ENCODE assay signal across 17 cellular contexts in genomic region chr20:62887860-62888239, GRCh38. TPM values are rescaled to one million over a fixed set of nuclear protein-coding genes. Genes with fewer than 3 reads are reported as not detected.
DNase-seq lines count a peak whose midpoint lies in the region; ATAC-seq and TF ChIP-seq lines count a peak whose summit lies in the region.
"Had no signal": no experiment of that assay in that cellular context is flagged by ENCODE, and none has a peak within 500 bp of the region (broad histone marks: within the 10 kb centered on the region; RNA-seq: fewer than 3 reads in every experiment).

No MANE protein-coding gene starts in this region.

- H4K20me1 ChIP-seq in mammary epithelial cell (ENCODE audit: insufficient read depth, low read length) (no peaks in the 10 kb centered on the region), smooth muscle cell (ENCODE audit: low read depth) (peaks cover 13% of the 10 kb centered on the region)

- no peak for TF ChIP-seq CTCF in mammary epithelial cell (conservative IDR thresholded peaks at IDR 0.05 in 1 of 2, IDR thresholded peaks at IDR 0.05 in 1 of 2; ENCODE audit: extremely low read depth in 1 of 2, insufficient read depth in 1 of 2, low read depth in 1 of 2, low read length in 2 of 2)
- no peak for TF ChIP-seq CTCF in breast epithelium (IDR thresholded peaks at IDR 0.05)
- TF ChIP-seq CTCF in Panc1 (IDR thresholded peaks at IDR 0.05) = no peak
- TF ChIP-seq CTCF in esophagus muscularis mucosa (IDR thresholded peaks at IDR 0.05) = no peak
- no peak for TF ChIP-seq CTCF in smooth muscle cell (IDR thresholded peaks at IDR 0.05; ENCODE audit: borderline replicate concordance, insufficient read depth, poor library complexity, severe bottlenecking)

- ATAC-seq in Panc1 = peak; percentile 28; the same call in 1 of the 2 replicates

- H3K4me1 ChIP-seq in mammary epithelial cell (ENCODE audit: insufficient read depth, low read length) (no peaks in the 10 kb centered on the region), breast epithelium (no peaks in the 10 kb centered on the region), Panc1 (ENCODE audit: control insufficient read depth, insufficient read depth, low read length) (peaks cover 7% of the 10 kb centered on the region), esophagus muscularis mucosa (peaks cover 3 to 14% (median 14%) of the 10 kb centered on the region in 4 donors), smooth muscle cell (ENCODE audit: low read depth) (no peaks in the 10 kb centered on the region)
- peaks cover 27% of the 10 kb centered on the region for H3K4me1 ChIP-seq in CD4-positive, alpha-beta memory T cell (ENCODE audit: insufficient read depth, low read length)
- H3K4me1 ChIP-seq: Caco-2, HAP-1 had no signal

- peak overlapping the region in 2 of 7 donors; percentile 9 to 15 for H3K27ac Mint-ChIP-seq in CD4-positive, alpha-beta memory T cell

- TF ChIP-seq EP300 in esophagus muscularis mucosa (IDR thresholded peaks at IDR 0.05) = no peak

- H2AFZ ChIP-seq in mammary epithelial cell (ENCODE audit: low read depth, low read length) = no peak overlapping the region
- H2AFZ ChIP-seq in smooth muscle cell (ENCODE audit: low read depth) = no peak overlapping the region

- H3F3A ChIP-seq in smooth muscle cell (ENCODE audit: low read depth) = peaks cover 9% of the 10 kb centered on the region

- H3K4me3 Mint-ChIP-seq in CD4-positive, alpha-beta memory T cell = no peak overlapping the region
- H3K4me3 Mint-ChIP-seq: activated T-helper 17 cell treated with anti-CD3 and anti-CD28 coated beads, Interleukin-2, amount 50 U/mL, for 72 hours had no signal

- H3K4me2 ChIP-seq in mammary epithelial cell (ENCODE audit: insufficient read depth, low read depth, low read length) = no peak overlapping the region
- peak overlapping the region; percentile 60 for H3K4me2 ChIP-seq in smooth muscle cell

- H3K4me3 ChIP-seq in mammary epithelial cell (replicated peaks in 1 of 3; ENCODE audit: insufficient read depth in 1 of 3, low read depth in 2 of 3, low read length in 3 of 3) (no peak overlapping the region), breast epithelium (no peak overlapping the region), Panc1 (ENCODE audit: low read depth in 2 of 2, low read length in 2 of 2) (no peak overlapping the region), esophagus muscularis mucosa (no peak overlapping the region), smooth muscle cell (no peak overlapping the region)
- H3K4me3 ChIP-seq in CD4-positive, alpha-beta memory T cell (ENCODE audit: low read length in 2 of 2) = no peak overlapping the region
- H3K4me3 ChIP-seq: dorsolateral prefrontal cortex, esophagus squamous epithelium, HAP-1, SJCRH30 had no signal

- H3K9ac ChIP-seq in mammary epithelial cell (ENCODE audit: insufficient read depth, low read length) (no peak overlapping the region), smooth muscle cell (ENCODE audit: low read depth) (peak overlapping the region; percentile 6)

- H3K4me1 Mint-ChIP-seq in CD4-positive, alpha-beta memory T cell = peaks cover 6 to 33% (median 14%) of the 10 kb centered on the region in 4 donors

- H3K27me3 ChIP-seq in mammary epithelial cell (ENCODE audit: insufficient read depth, low read length) (no peaks in the 10 kb centered on the region), breast epithelium (no peaks in the 10 kb centered on the region), Panc1 (ENCODE audit: control insufficient read depth, insufficient read depth, low read length) (no peaks in the 10 kb centered on the region), esophagus muscularis mucosa (no peaks in the 10 kb centered on the region), smooth muscle cell (ENCODE audit: low read depth) (no peaks in the 10 kb centered on the region)
- no peaks in the 10 kb centered on the region for H3K27me3 ChIP-seq in CD4-positive, alpha-beta memory T cell (ENCODE audit: insufficient read depth, low read length)
- H3K27me3 ChIP-seq: dorsolateral prefrontal cortex, esophagus squamous epithelium, SJCRH30 had no signal

- no peaks in the 10 kb centered on the region for H3K9me3 Mint-ChIP-seq in CD4-positive, alpha-beta memory T cell
- H3K9me3 Mint-ChIP-seq: activated T-helper 17 cell treated with anti-CD3 and anti-CD28 coated beads, Interleukin-2, amount 50 U/mL, for 72 hours had no signal

- intact Hi-C loops in mammary epithelial cell (cut with micrococcal nuclease) (no loop called here), breast epithelium (cut with DNase I; ENCODE audit: low total_unique reads) (no loop called here), Panc1 (cut with micrococcal nuclease; ENCODE audit: unreplicated experiment) (no loop called here), esophagus muscularis mucosa (cut with DNase I) (no loop called here)
- intact Hi-C loops in CD4-positive, alpha-beta memory T cell (cut with micrococcal nuclease) = no loop called here

- H3K79me2 ChIP-seq in mammary epithelial cell (ENCODE audit: insufficient read depth, low read length) (no peaks in the 10 kb centered on the region), smooth muscle cell (ENCODE audit: low read depth) (peaks cover 9% of the 10 kb centered on the region)

- 74% methylated on average over 7 of the region's 7 CpGs for WGBS in mammary epithelial cell (ENCODE audit: low coverage, missing lambda C conversion rate)
- WGBS in esophagus muscularis mucosa = 86% methylated on average over 4 of the region's 7 CpGs
- WGBS in smooth muscle cell (ENCODE audit: low lambda C conversion rate) = 81% methylated on average over 7 of the region's 7 CpGs

- peaks cover 49% of the 10 kb centered on the region for H3K36me3 ChIP-seq in mammary epithelial cell (ENCODE audit: insufficient read depth, low read length)
- H3K36me3 ChIP-seq in breast epithelium = no peaks in the 10 kb centered on the region
- peaks cover 15% of the 10 kb centered on the region for H3K36me3 ChIP-seq in Panc1 (ENCODE audit: control insufficient read depth, insufficient read depth, low read length)
- peaks cover 47 to 70% (median 64%) of the 10 kb centered on the region in 4 donors for H3K36me3 ChIP-seq in esophagus muscularis mucosa
- H3K36me3 ChIP-seq in smooth muscle cell (ENCODE audit: low read depth) = peaks cover 6% of the 10 kb centered on the region
- H3K36me3 ChIP-seq in CD4-positive, alpha-beta memory T cell (ENCODE audit: insufficient read depth, low read length) = peaks cover 62% of the 10 kb centered on the region

- POLR2A ChIA-PET in Panc1 (lab: Charles Lee) = no interaction called here
- POLR2A ChIA-PET in CD4-positive, alpha-beta memory T cell (lab: Charles Lee; ENCODE audit: partially characterized antibody) = no interaction called here

- dilution Hi-C loops in mammary epithelial cell (cut with HindIII; ENCODE audit: low sequenced_read_pairs) = no loop called here

- in situ Hi-C loops in mammary epithelial cell (cut with MboI; ENCODE audit: low sequenced_read_pairs in 2 of 2) = loop anchor here in 1 of 2 donors (25.0 kb wide), 1 partner anchor 124 kb away; the partner anchor contains the start of gene BHLHE23
- in situ Hi-C loops in Panc1 (cut with HindIII; ENCODE audit: low pct_unique_long_range_greater_than_20kb, low sequenced_read_pairs) = no loop called here

- H3K27me3 Mint-ChIP-seq in CD4-positive, alpha-beta memory T cell = no peaks in the 10 kb centered on the region
- H3K27me3 Mint-ChIP-seq: activated T-helper 17 cell treated with anti-CD3 and anti-CD28 coated beads, Interleukin-2, amount 50 U/mL, for 72 hours had no signal

- peaks cover 33 to 63% of the 10 kb centered on the region in 2 donors for H3K36me3 Mint-ChIP-seq in CD4-positive, alpha-beta memory T cell

- TF ChIP-seq POLR2A in breast epithelium (IDR thresholded peaks at IDR 0.05) (no peak), esophagus muscularis mucosa (IDR thresholded peaks at IDR 0.05; ENCODE audit: low read depth) (no peak)

- H3K9me3 ChIP-seq in mammary epithelial cell (replicated peaks; ENCODE audit: insufficient read depth, low read length) (no peaks in the 10 kb centered on the region), breast epithelium (no peaks in the 10 kb centered on the region), Panc1 (ENCODE audit: control insufficient read depth, insufficient read depth, low read depth, low read length) (no peaks in the 10 kb centered on the region), esophagus muscularis mucosa (no peaks in the 10 kb centered on the region), smooth muscle cell (replicated peaks; ENCODE audit: low read depth) (no peaks in the 10 kb centered on the region)
- no peaks in the 10 kb centered on the region for H3K9me3 ChIP-seq in CD4-positive, alpha-beta memory T cell (ENCODE audit: control insufficient read depth in 1 of 2, low read length in 2 of 2)
- H3K9me3 ChIP-seq: Caco-2, esophagus squamous epithelium, HAP-1, SJCRH30 had no signal

- CTCF ChIA-PET in mammary epithelial cell (lab: Charles Lee; ENCODE audit: low non-redundant PET) = no interaction called here
- CTCF ChIA-PET in Panc1 (lab: Charles Lee) = interaction anchor here (1.2 kb wide), 1 partner anchor 13 kb away, joined by 3 read pairs; no protein-coding TSS in a partner anchor
- CTCF ChIA-PET in CD4-positive, alpha-beta memory T cell (lab: Charles Lee; ENCODE audit: partially characterized antibody) = interaction anchor here (4.5 kb wide), 1 partner anchor 14 kb away, joined by 33 read pairs; no protein-coding TSS in a partner anchor

- DNase-seq in mammary epithelial cell = peak; percentile 11
- no peak for DNase-seq in breast epithelium (ENCODE audit: low spot score in 2 of 2)
- DNase-seq in Panc1 (ENCODE audit: low read depth, low spot score) = no peak
- no peak for DNase-seq in esophagus muscularis mucosa (ENCODE audit: extremely low spot score)
- no peak for DNase-seq in smooth muscle cell (lab: John Stamatoyannopoulos, UW; ENCODE audit: unreplicated experiment)
- no peak for DNase-seq in CD4-positive, alpha-beta memory T cell
- no peak for DNase-seq in NCI-H128 (lab: John Stamatoyannopoulos, UW; ENCODE audit: unreplicated experiment)
- no peak for DNase-seq in KG1 (lab: John Stamatoyannopoulos, UW)
- DNase-seq: activated CD4-positive, alpha-beta T cell treated with anti-CD3 and anti-CD28 coated beads, Interleukin-2, amount 50 U/mL, for 4 hours; Caco-2; dorsolateral prefrontal cortex; esophagus squamous epithelium; hippocampal formation; NCI-H1092 treated with DMSO at 0.1 percent for 48 hours had no signal

- BruUV-seq in mammary epithelial cell (replicated peaks; lab: Mats Ljungman, UMichigan) = no TSS peak
- no TSS peak for BruUV-seq in Panc1 (replicated peaks; lab: Mats Ljungman, UMichigan)

- H3K27ac ChIP-seq in mammary epithelial cell (ENCODE audit: insufficient read depth, low read depth, low read length) (no peak overlapping the region), breast epithelium (no peak overlapping the region), Panc1 (ENCODE audit: low read length) (no peak overlapping the region), esophagus muscularis mucosa (replicated peaks in 1 of 4) (peak overlapping the region in 3 of 4 donors; percentile 28 to 65 (median 47)), smooth muscle cell (ENCODE audit: low read depth) (peak overlapping the region; percentile 81)
- H3K27ac ChIP-seq in CD4-positive, alpha-beta memory T cell (ENCODE audit: low read depth, low read length) = no peak overlapping the region
- H3K27ac ChIP-seq: esophagus squamous epithelium, SJCRH30 had no signal

RNA-seq across cellular contexts. Expression of gene TCFL5, which starts 26.2 kb away (rescaled TPM):
- 10 to 100 TPM in 1 of 2 donors, 1 to 10 TPM in 1; 8.1 to 11.7 TPM for total RNA-seq in mammary epithelial cell
- 6.5 TPM for polyA plus RNA-seq in mammary epithelial cell
- polyA minus RNA-seq in mammary epithelial cell = 1.9 TPM
- 10 to 100 TPM in 2 of 3 donors, 1 to 10 TPM in 1; 7.8 to 21.0 (median 12.5) TPM for total RNA-seq in breast epithelium
- 23.8 TPM for total RNA-seq in Panc1 (2021; ENCODE audit: unreplicated experiment)
- polyA plus RNA-seq in Panc1 (2012; ENCODE audit: insufficient read length) = 22.3 TPM
- 10 to 100 TPM; 12.3 to 29.7 (median 18.8) TPM for total RNA-seq in esophagus muscularis mucosa
- total RNA-seq in smooth muscle cell = 9.1 and 9.5 TPM in 2 replicates
- polyA plus RNA-seq in smooth muscle cell = 6.8 and 12.5 TPM in 2 replicates
- 10 to 100 TPM in 1 of 2 experiments, 1 to 10 TPM in 1; 9.9 to 10.3 TPM for total RNA-seq in CD4-positive, alpha-beta memory T cell
- 1 to 10 TPM in 1 of 2 donors, under 1 TPM in 1; 0.52 to 2.5 TPM for polyA plus RNA-seq in CD4-positive, alpha-beta memory T cell

RNA-seq across cellular contexts. Expression of gene DIDO1, which starts 38.5 kb away (rescaled TPM):
- total RNA-seq in mammary epithelial cell (10 to 100 TPM; 38.7 to 53.2 TPM), breast epithelium (10 to 100 TPM; 59.8 to 83.1 (median 64.9) TPM), Panc1 (2021; ENCODE audit: unreplicated experiment) (57.3 TPM), esophagus muscularis mucosa (10 to 100 TPM; 48.9 to 61.6 (median 55.7) TPM), smooth muscle cell (24.6 and 25.8 TPM in 2 replicates)
- polyA plus RNA-seq in mammary epithelial cell (13.6 TPM), smooth muscle cell (14.4 and 16.0 TPM in 2 replicates)
- polyA minus RNA-seq in mammary epithelial cell = 31.4 TPM
- 33.9 TPM for polyA plus RNA-seq in Panc1 (2012; ENCODE audit: insufficient read length)
- 100 to 1,000 TPM; 127 to 129 TPM for total RNA-seq in CD4-positive, alpha-beta memory T cell
- 10 to 100 TPM; 24.7 to 39.7 TPM for polyA plus RNA-seq in CD4-positive, alpha-beta memory T cell

RNA-seq across cellular contexts. Expression of gene GID8, which starts 50.1 kb away (rescaled TPM):
- total RNA-seq in mammary epithelial cell = 10 to 100 TPM; 34.5 to 43.2 TPM
- polyA plus RNA-seq in mammary epithelial cell = 29.7 TPM
- 47.5 TPM for polyA minus RNA-seq in mammary epithelial cell
- 10 to 100 TPM; 30.2 to 36.7 (median 31.8) TPM for total RNA-seq in breast epithelium
- 37.3 TPM for total RNA-seq in Panc1 (2021; ENCODE audit: unreplicated experiment)
- polyA plus RNA-seq in Panc1 (2012; ENCODE audit: insufficient read length) = 27.2 TPM
- 10 to 100 TPM; 22.4 to 30.1 (median 25.6) TPM for total RNA-seq in esophagus muscularis mucosa
- 23.5 and 34.8 TPM in 2 replicates for total RNA-seq in smooth muscle cell
- polyA plus RNA-seq in smooth muscle cell = 13.9 and 20.8 TPM in 2 replicates
- 10 to 100 TPM; 44.4 to 47.8 TPM for total RNA-seq in CD4-positive, alpha-beta memory T cell
- polyA plus RNA-seq in CD4-positive, alpha-beta memory T cell = 10 to 100 TPM; 11.2 to 19.1 TPM

Comparison
In these comparisons a context has a peak if more than half of its experiments do, and no peak if none do; other contexts are left out.
1. H3K27ac ChIP-seq: peak in esophagus muscularis mucosa (3 of 4) and smooth muscle cell (single experiment); none in mammary epithelial cell (single experiment), breast epithelium (0 of 2), Panc1 (single experiment) and CD4-positive, alpha-beta memory T cell (single experiment).